In genomic region chr2:149587220-149587949, GRCh38 we compare ENCODE assay signal across 8 cellular contexts. TPM values are rescaled to one million over a fixed set of nuclear protein-coding genes. Genes with fewer than 3 reads are reported as not detected.
DNase-seq lines count a peak whose midpoint lies in the region; ATAC-seq and TF ChIP-seq lines count a peak whose summit lies in the region.

TSS of gene MMADHC (minus strand) at chr2:149587775. CDS start at chr2:149587097, 678 bp downstream.

- peak within 1 kb of the TSS; percentile 97 for H3K27ac ChIP-seq in parathyroid adenoma
- peak within 1 kb of the TSS; percentile 89 to 97 (median 94) for H3K27ac ChIP-seq in tibial nerve

- peak within 1 kb of the TSS; percentile 98 for H2AFZ ChIP-seq in parathyroid adenoma

- intact Hi-C loops in Right ventricle myocardium superior (cut with DNase I): no loop called here

- TF ChIP-seq EP300 in tibial nerve (IDR thresholded peaks at IDR 0.05): peak; percentile 49 to 98

- H3K9ac ChIP-seq in parathyroid adenoma: peak within 1 kb of the TSS; percentile 95

- ATAC-seq in HG02759 (IDR thresholded peaks at IDR 0.05; ENCODE audit: unreplicated experiment) (peak; percentile 98), Right ventricle myocardium superior (ENCODE audit: poor library complexity) (peak; percentile 99)

- peak within 1 kb of the TSS; percentile 61 for H3K4me3 ChIP-seq in GM12864 (ENCODE audit: low read depth, low read length)
- peak within 1 kb of the TSS; percentile 98 for H3K4me3 ChIP-seq in parathyroid adenoma (ENCODE audit: low read depth, low read length)
- H3K4me3 ChIP-seq in tibial nerve: peak within 1 kb of the TSS; percentile 51 to 92 (median 82)

- H3K9me3 ChIP-seq in parathyroid adenoma (ENCODE audit: control insufficient read depth, low read length): no peaks in the 10 kb centered on the region
- H3K9me3 ChIP-seq in tibial nerve: no peaks in the 10 kb centered on the region

- H3K4me1 ChIP-seq in parathyroid adenoma (peaks cover 5% of the 10 kb centered on the region), tibial nerve (peaks cover 0 to 46% (median 14%) of the 10 kb centered on the region in 4 donors)

- peaks cover 16% of the 10 kb centered on the region for H3K79me2 ChIP-seq in parathyroid adenoma

- TF ChIP-seq POLR2A in tibial nerve (IDR thresholded peaks at IDR 0.05): peak; percentile 73 to 89

- H3K4me2 ChIP-seq in parathyroid adenoma (ENCODE audit: low read length): peak within 1 kb of the TSS; percentile 71

- TF ChIP-seq CTCF in GM12864 (IDR thresholded peaks at IDR 0.05; ENCODE audit: low read depth, low read length, missing control alignments) (no peak), parathyroid adenoma (IDR thresholded peaks at IDR 0.05) (no peak), tibial nerve (IDR thresholded peaks at IDR 0.05) (peak in 1 of 5 experiments; percentile 39)

- 0 to 1% methylated on average over 45 of the region's 45 CpGs for WGBS in tibial nerve, 2 donors

- no peaks in the 10 kb centered on the region for H3K36me3 ChIP-seq in parathyroid adenoma (ENCODE audit: control insufficient read depth, insufficient read depth, low read length)
- H3K36me3 ChIP-seq in tibial nerve: peaks cover 0 to 3% (median 0%) of the 10 kb centered on the region in 3 donors

- H3K27me3 ChIP-seq in parathyroid adenoma (ENCODE audit: control insufficient read depth, insufficient read depth, low read length): no peaks in the 10 kb centered on the region
- no peaks in the 10 kb centered on the region for H3K27me3 ChIP-seq in tibial nerve

- peak; percentile 94 for DNase-seq in GM12864 (ENCODE audit: low read depth)
- peak; percentile 91 to 98 (median 95) for DNase-seq in NCI-H1417 (lab: John Stamatoyannopoulos, UW)
- peak; percentile 89 to 94 for DNase-seq in SW 1271 (lab: John Stamatoyannopoulos, UW)
- DNase-seq in activated naive CD8-positive, alpha-beta T cell treated with anti-CD3 and anti-CD28 coated beads, Interleukin-2, amount 50 U/mL, for 16 hours (ENCODE audit: low read depth, low spot score): peak; percentile 85
- DNase-seq in Right ventricle myocardium superior: peak; percentile 96
- DNase-seq in tibial nerve (ENCODE audit: low spot score in 2 of 2): peak; percentile 83 to 86

RNA-seq across cellular contexts. Expression of gene MMADHC, which starts in this region (rescaled TPM):
- 115 TPM for total RNA-seq in Right ventricle myocardium superior
- 10 to 100 TPM; 44.5 to 58.2 (median 54.0) TPM for total RNA-seq in tibial nerve

Comparison
In these comparisons a context has a peak if more than half of its experiments do, and no peak if none do; other contexts are left out.
1. Peak in every context shown above with its lines: DNase-seq, ATAC-seq, H3K4me3 ChIP-seq and H3K27ac ChIP-seq.